In genomic region chr16:3880623-3881498, GRCh38 we compare ENCODE assay signal across 1 cellular context.
TF ChIP-seq lines count a peak whose summit lies in the region.

TSS of gene CREBBP (minus strand) at chr16:3880713. CDS start at chr16:3879916, 797 bp downstream.

TF ChIP-seq in K562, 482 proteins besides CTCF, POLR2A, EP300 and RAD21 (continued from another document and continues in another):
- TF ChIP-seq E4F1 (CRISPR knock-in tag; IDR thresholded peaks at IDR 0.05; ENCODE audit: borderline replicate concordance): no peak
- TF ChIP-seq TARDBP (IDR thresholded peaks at IDR 0.05): no peak
- no peak for TF ChIP-seq FOXK2 (conservative IDR thresholded peaks at IDR 0.05 in 1 of 2, IDR thresholded peaks at IDR 0.05 in 1 of 2; ENCODE audit: low read depth in 2 of 2)
- no peak for TF ChIP-seq ZNF436 (CRISPR knock-in tag; IDR thresholded peaks at IDR 0.05)
- no peak for TF ChIP-seq ARID3A (IDR thresholded peaks at IDR 0.05; ENCODE audit: borderline replicate concordance, low read depth, low read length)
- TF ChIP-seq STAT6 (CRISPR knock-in tag; IDR thresholded peaks at IDR 0.05): no peak
- no peak for TF ChIP-seq PHB2 (IDR thresholded peaks at IDR 0.05; ENCODE audit: low read depth)
- TF ChIP-seq SMARCC2 (IDR thresholded peaks at IDR 0.05; ENCODE audit: low read depth): no peak
- no peak for TF ChIP-seq CREB3L1 (IDR thresholded peaks at IDR 0.05; ENCODE audit: borderline replicate concordance, low read depth)
- no peak for TF ChIP-seq ZNF408 (CRISPR knock-in tag; IDR thresholded peaks at IDR 0.05; ENCODE audit: low read depth)
- no peak for TF ChIP-seq ZNF764 (CRISPR knock-in tag; IDR thresholded peaks at IDR 0.05; ENCODE audit: low read depth)
- TF ChIP-seq ZNF140 (CRISPR knock-in tag; IDR thresholded peaks at IDR 0.05): no peak
- no peak for TF ChIP-seq TAL1 (IDR thresholded peaks at IDR 0.05)
- no peak for TF ChIP-seq PRMT5 (CRISPR knock-in tag; IDR thresholded peaks at IDR 0.05)
- TF ChIP-seq YY1 (IDR thresholded peaks at IDR 0.05; ENCODE audit: borderline replicate concordance in 1 of 3, control insufficient read depth in 1 of 3, extremely low read depth in 1 of 3, insufficient read depth in 3 of 3, insufficient read length in 1 of 3, insufficient replicate concordance in 2 of 3, low read depth in 1 of 3, low read length in 2 of 3): peak in 2 of 3 experiments; percentile 82 to 83
- peak; percentile 77 for TF ChIP-seq CREB1 (IDR thresholded peaks at IDR 0.05)
- 0 out of 2 replicates have a peak, but pooled peaks have one; percentile 47 for TF ChIP-seq CREB1 (CRISPR knock-in tag; IDR thresholded peaks at IDR 0.05)
- TF ChIP-seq CGGBP1 (CRISPR knock-in tag; IDR thresholded peaks at IDR 0.05): no peak
- TF ChIP-seq RCOR1 (IDR thresholded peaks at IDR 0.05; ENCODE audit: borderline replicate concordance in 1 of 2, low read depth in 2 of 2, low read length in 2 of 2): no peak
- TF ChIP-seq HMGXB4 (CRISPR knock-in tag; IDR thresholded peaks at IDR 0.05): no peak
- no peak for TF ChIP-seq TAF9B (IDR thresholded peaks at IDR 0.05; ENCODE audit: partially characterized antibody)
- no peak for TF ChIP-seq MLLT1 (IDR thresholded peaks at IDR 0.05)
- peak; percentile 61 for TF ChIP-seq TBP (optimal IDR thresholded peaks at IDR 0.05; ENCODE audit: low read depth, low read length)
- TF ChIP-seq LEF1 (IDR thresholded peaks at IDR 0.05): no peak
- TF ChIP-seq NFYB (IDR thresholded peaks at IDR 0.05; ENCODE audit: extremely low read depth, insufficient read length): no peak
- TF ChIP-seq ZEB2 (IDR thresholded peaks at IDR 0.05): no peak
- TF ChIP-seq RAD51 (IDR thresholded peaks at IDR 0.05; ENCODE audit: borderline replicate concordance, low read depth): no peak
- no peak for TF ChIP-seq LARP7 (IDR thresholded peaks at IDR 0.05)
- 0 out of 4 replicates have a peak, but pooled peaks of 1 of the 2 experiments have one; percentile 56 for TF ChIP-seq FOXA3 (CRISPR knock-in tag; conservative IDR thresholded peaks at IDR 0.05 in 1 of 2, IDR thresholded peaks at IDR 0.05 in 1 of 2)
- TF ChIP-seq NRF1 (conservative IDR thresholded peaks at IDR 0.05 in 1 of 2, IDR thresholded peaks at IDR 0.05 in 1 of 2): peak in 1 of 2 experiments; percentile 63; a peak in 3 of 4 replicates
- no peak for TF ChIP-seq SIRT6 (IDR thresholded peaks at IDR 0.05; ENCODE audit: low read depth, low read length)
- no peak for TF ChIP-seq MBD2 (IDR thresholded peaks at IDR 0.05; ENCODE audit: borderline replicate concordance, low read depth)
- peak; percentile 27; the same call in 1 of the 2 replicates for TF ChIP-seq PML (IDR thresholded peaks at IDR 0.05; ENCODE audit: low read length)
- TF ChIP-seq HBP1 (CRISPR knock-in tag; IDR thresholded peaks at IDR 0.05): no peak
- no peak for TF ChIP-seq ZNF197 (CRISPR knock-in tag; IDR thresholded peaks at IDR 0.05; ENCODE audit: low read depth)
- TF ChIP-seq TBL1XR1 (IDR thresholded peaks at IDR 0.05; ENCODE audit: low read length in 2 of 2): no peak
- TF ChIP-seq TCF3 (CRISPR knock-in tag; IDR thresholded peaks at IDR 0.05): no peak
- no peak for TF ChIP-seq PBX2 (CRISPR knock-in tag; IDR thresholded peaks at IDR 0.05; ENCODE audit: low read depth)
- no peak for TF ChIP-seq PBX2 (tag; conservative IDR thresholded peaks at IDR 0.05; ENCODE audit: low read depth)
- peak; percentile 83 for TF ChIP-seq CREM (IDR thresholded peaks at IDR 0.05; ENCODE audit: low read depth)
- no peak for TF ChIP-seq CHD1 (IDR thresholded peaks at IDR 0.05; ENCODE audit: low read length)
- TF ChIP-seq ZNF512 (tag; IDR thresholded peaks at IDR 0.05): no peak
- TF ChIP-seq ZBTB7A (IDR thresholded peaks at IDR 0.05; ENCODE audit: borderline replicate concordance, control insufficient read depth, low read depth, low read length): peak; percentile 83; the same call in 1 of the 2 replicates
